ENCODE assay signal across 8 cellular contexts in the genomic region with DNA sequence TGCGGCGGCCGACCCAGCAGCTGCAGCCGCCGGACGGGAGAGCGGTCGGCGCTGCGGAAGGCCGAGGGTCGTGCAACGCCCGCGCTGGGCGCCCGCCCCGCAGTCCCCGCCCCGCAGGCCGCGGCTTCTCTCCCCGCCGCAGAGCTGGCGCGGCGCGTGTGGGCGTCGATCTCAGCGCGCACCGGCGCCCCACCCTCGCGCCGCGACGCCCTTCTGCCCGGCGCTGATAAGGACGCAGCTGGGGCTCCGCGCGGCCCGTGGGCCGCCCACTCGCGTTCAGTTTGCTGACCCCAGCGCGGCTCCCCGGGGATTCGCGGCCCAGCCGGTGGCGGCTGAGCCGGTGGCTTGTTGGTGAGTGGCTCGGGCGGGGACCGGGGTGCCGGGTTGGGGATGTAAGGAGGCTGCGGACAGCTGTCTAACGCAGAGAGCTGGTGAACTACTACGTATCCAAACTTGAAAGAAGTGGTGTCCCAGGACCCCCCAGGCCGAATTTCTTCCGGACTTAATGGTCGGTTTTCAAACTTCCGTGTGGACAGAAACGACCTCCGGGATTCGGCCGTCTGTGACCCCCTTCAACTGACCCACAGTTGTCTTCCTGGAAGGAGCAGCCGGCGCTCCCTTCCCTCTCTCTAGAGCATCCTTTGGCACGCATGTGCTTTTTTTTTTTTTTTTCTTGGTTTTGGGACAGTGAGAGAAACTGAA. TPM values are rescaled to one million over a fixed set of nuclear protein-coding genes. Genes with fewer than 3 reads are reported as not detected.
DNase-seq lines count a peak whose midpoint lies in the region; ATAC-seq and TF ChIP-seq lines count a peak whose summit lies in the region.

No MANE protein-coding gene starts in this region.

- peaks cover 16% of the 10 kb centered on the region for H3K4me1 Mint-ChIP-seq in progenitor cell of endocrine pancreas (ENCODE audit: low read depth)

- no peak overlapping the region for H3K27ac ChIP-seq in ACC112 (ENCODE audit: low read depth, low read length)
- no peak overlapping the region for H3K27ac ChIP-seq in adrenal gland
- no peak overlapping the region for H3K27ac ChIP-seq in right cardiac atrium (ENCODE audit: low read length)

- H3K4me3 ChIP-seq in ACC112 (ENCODE audit: low read depth, low read length): peak overlapping the region; percentile 78
- H3K4me3 ChIP-seq in GM12865 (ENCODE audit: low read depth, low read length): peak overlapping the region; percentile 46
- peak overlapping the region; percentile 38 for H3K4me3 ChIP-seq in MG63
- peak overlapping the region in 3 of 4 donors; percentile 11 to 89 (median 23) for H3K4me3 ChIP-seq in adrenal gland
- H3K4me3 ChIP-seq in right cardiac atrium (ENCODE audit: low read length): peak overlapping the region; percentile 78

- H3K79me2 ChIP-seq in ACC112 (ENCODE audit: control insufficient read depth, insufficient read depth, low read length, unreplicated experiment): no peaks in the 10 kb centered on the region

- 0 to 1% (median 1%) methylated on average over 11 to 75 of the region's 75 CpGs for WGBS in adrenal gland, 4 donors
- under 1% methylated on average over 75 of the region's 75 CpGs for WGBS in right cardiac atrium

- peak overlapping the region; percentile 6 for H3K27ac Mint-ChIP-seq in progenitor cell of endocrine pancreas

- DNase-seq in GM12865 (ENCODE audit: low read depth) (peak; percentile 19), MG63 (peak; percentile 15), adrenal gland (no peak), right cardiac atrium (peak; percentile 31 to 78 (median 58)), progenitor cell of endocrine pancreas (ENCODE audit: low spot score, unreplicated experiment) (no peak)

- H3K36me3 ChIP-seq in ACC112 (ENCODE audit: insufficient read depth, low read length) (no peaks in the 10 kb centered on the region), MG63 (no peaks in the 10 kb centered on the region), adrenal gland (replicated peaks in 1 of 2) (no peaks in the 10 kb centered on the region)

- H3K27me3 ChIP-seq in ACC112 (ENCODE audit: insufficient read depth, low read length): peaks cover 76% of the 10 kb centered on the region
- peaks cover 20% of the 10 kb centered on the region for H3K27me3 ChIP-seq in MG63
- H3K27me3 ChIP-seq in adrenal gland: peaks cover 33% of the 10 kb centered on the region
- no peaks in the 10 kb centered on the region for H3K27me3 ChIP-seq in right cardiac atrium (ENCODE audit: control insufficient read depth, insufficient read depth)

- H3K36me3 Mint-ChIP-seq in progenitor cell of endocrine pancreas (ENCODE audit: insufficient read depth): peaks cover 1% of the 10 kb centered on the region

- peak; percentile 64 to 80 for ATAC-seq in right cardiac atrium
- no peak for ATAC-seq in HG03469 (IDR thresholded peaks at IDR 0.05; ENCODE audit: unreplicated experiment)
- no peak for ATAC-seq in GM18861 (IDR thresholded peaks at IDR 0.05; ENCODE audit: unreplicated experiment)

- peak overlapping the region; percentile 71 for H3K4me3 Mint-ChIP-seq in progenitor cell of endocrine pancreas (ENCODE audit: low read depth)

- H2AFZ ChIP-seq in ACC112 (ENCODE audit: low read length, unreplicated experiment): peak overlapping the region; percentile 47

- TF ChIP-seq POLR2A in adrenal gland (IDR thresholded peaks at IDR 0.05): no peak

- H3K9me3 ChIP-seq in MG63 (no peaks in the 10 kb centered on the region), adrenal gland (replicated peaks in 1 of 3) (no peaks in the 10 kb centered on the region), right cardiac atrium (ENCODE audit: control insufficient read depth, low read length) (no peaks in the 10 kb centered on the region)

- TF ChIP-seq CTCF in GM12865 (IDR thresholded peaks at IDR 0.05; ENCODE audit: insufficient read depth, low read depth, low read length, missing control alignments) (no peak), adrenal gland (IDR thresholded peaks at IDR 0.05) (no peak), progenitor cell of endocrine pancreas (IDR thresholded peaks at IDR 0.05; ENCODE audit: unreplicated experiment) (no peak)

- intact Hi-C loops in adrenal gland (cut with DNase I): no loop called here
- intact Hi-C loops in right cardiac atrium (cut with DNase I): no loop called here

- H3K4me1 ChIP-seq in ACC112 (ENCODE audit: control insufficient read depth, insufficient read depth, low read length, unreplicated experiment): no peaks in the 10 kb centered on the region
- peaks cover 22 to 25% of the 10 kb centered on the region in 2 donors for H3K4me1 ChIP-seq in adrenal gland (replicated peaks in 1 of 2)
- peaks cover 4% of the 10 kb centered on the region for H3K4me1 ChIP-seq in right cardiac atrium (ENCODE audit: control insufficient read depth, insufficient read depth, low read length)

- peaks cover 34% of the 10 kb centered on the region for H3K27me3 Mint-ChIP-seq in progenitor cell of endocrine pancreas

- no peaks in the 10 kb centered on the region for H3K9me3 Mint-ChIP-seq in progenitor cell of endocrine pancreas (ENCODE audit: low read depth)

RNA-seq across cellular contexts. Expression of a gene that starts 1.6 kb away (rescaled TPM):
- 0.02 and 0.07 TPM in 2 replicates for total RNA-seq in MG63 (2014; rRNA removed; shearing (Covaris generic); ENCODE audit: low replicate concordance)
- total RNA-seq in adrenal gland (under 1 TPM; 0.09 to 0.92 (median 0.25) TPM), right cardiac atrium (1 to 10 TPM in 2 of 4 donors, under 1 TPM in 2; 0.37 to 1.3 (median 0.77) TPM), progenitor cell of endocrine pancreas (11.3 and 11.6 TPM in 2 replicates)
- polyA plus RNA-seq in adrenal gland (1 to 10 TPM in 1 of 3 donors, under 1 TPM in 2; 0.27 to 1.2 (median 0.47) TPM), right cardiac atrium (0.25 TPM)

Comparison
In these comparisons a context has a peak if more than half of its experiments do, and no peak if none do; other contexts are left out.
1. H3K4me3 ChIP-seq: peak in every context shown above with its lines; median percentile 78 in ACC112; 78 in right cardiac atrium; 46 in GM12865; 38 in MG63; 23 in adrenal gland.
2. DNase-seq: peak in GM12865 (single experiment), MG63 (single experiment) and right cardiac atrium (3 of 3); none in adrenal gland (0 of 7) and progenitor cell of endocrine pancreas (single experiment).
3. ATAC-seq: peak in right cardiac atrium (2 of 2); none in HG03469 (single experiment) and GM18861 (single experiment).